In genomic region chr15:69576035-69576526, GRCh38 we compare ENCODE assay signal across 8 cellular contexts.
DNase-seq lines count a peak whose midpoint lies in the region; FAIRE-seq and TF ChIP-seq lines count a peak whose summit lies in the region.

No MANE protein-coding gene starts in this region.

- TF ChIP-seq EP300 in neural cell (conservative IDR thresholded peaks at IDR 0.05; ENCODE audit: poor library complexity, severe bottlenecking), result no peak

- H3K9me2 ChIP-seq in neural cell (ENCODE audit: insufficient read depth, low read length), result no peaks in the 10 kb centered on the region

- no peaks in the 10 kb centered on the region for H3F3A ChIP-seq in neural cell (ENCODE audit: insufficient read depth, low read length, poor library complexity, severe bottlenecking)

- no peaks in the 10 kb centered on the region for H3K27me3 ChIP-seq in neural cell (ENCODE audit: insufficient read depth, low read depth, low read length)

- CTCF ChIA-PET in AG04449 (lab: Yijun Ruan, JAX), result interaction anchor here (0.7 to 4.1 kb wide), 13 partner anchors 8 to 913 kb away, joined by 3 to 27 read pairs (median 3); partner anchors contain the start of gene TLE3

- no peak overlapping the region for H3K9ac ChIP-seq in neural cell (ENCODE audit: low read length)

- no peaks in the 10 kb centered on the region for H3K36me3 ChIP-seq in neural cell (ENCODE audit: insufficient read depth, low read length)

- H3K27ac ChIP-seq in neural cell (ENCODE audit: low read length), result no peak overlapping the region
- H3K27ac ChIP-seq in substantia nigra (ENCODE audit: low read depth, low read length, poor library complexity, severe bottlenecking), result no peak overlapping the region

- H3K4me2 ChIP-seq in neural cell (ENCODE audit: low read length), result no peak overlapping the region

- peak; percentile 69 for FAIRE-seq in GM18507 (lab: Jason Lieb, UNC)

- TF ChIP-seq CTCF in AG04449 (IDR thresholded peaks at IDR 0.05; ENCODE audit: insufficient read depth, low read length, missing control alignments) (peak; percentile 85), epithelial cell of proximal tubule (conservative IDR thresholded peaks at IDR 0.05; ENCODE audit: low read depth, low read length) (peak; percentile 90), neural cell (IDR thresholded peaks at IDR 0.05; ENCODE audit: poor library complexity, severe bottlenecking) (peak; percentile 68)

- no peak overlapping the region for H2AFZ ChIP-seq in neural cell (ENCODE audit: low read depth, low read length)

- no peaks in the 10 kb centered on the region for H3K9me3 ChIP-seq in neural cell (ENCODE audit: low read length)

- TF ChIP-seq RAD21 in neural cell (conservative IDR thresholded peaks at IDR 0.05), result peak; percentile 79

- no peaks in the 10 kb centered on the region for H3K79me2 ChIP-seq in neural cell (replicated peaks; ENCODE audit: insufficient read depth, low read length)

- DNase-seq in AG04449 (ENCODE audit: low read depth, low spot score) (no peak), GM18507 (ENCODE audit: extremely low spot score, insufficient read length, low read depth) (no peak), NOMO-1 treated with DMSO at 0.1 percent for 48 hours (lab: John Stamatoyannopoulos, UW; ENCODE audit: unreplicated experiment) (peak; percentile 50), epithelial cell of proximal tubule (ENCODE audit: low read depth) (no peak), substantia nigra (lab: John Stamatoyannopoulos, UW) (peak in 34 of 49 donors; percentile 9 to 73 (median 40)), NCI-H2107 treated with DMSO at 0.1 percent for 48 hours (lab: John Stamatoyannopoulos, UW; ENCODE audit: unreplicated experiment) (no peak)
- peak; percentile 73 for DNase-seq in activated CD8-positive, alpha-beta memory T cell treated with anti-CD3 and anti-CD28 coated beads, Interleukin-2, amount 50 U/mL, for 4 hours

- POLR2A ChIA-PET in AG04449 (lab: Yijun Ruan, JAX), result no interaction called here

- no peaks in the 10 kb centered on the region for H4K20me1 ChIP-seq in neural cell (ENCODE audit: insufficient read depth)

- H3K4me3 ChIP-seq in AG04449 (ENCODE audit: low read depth, low read length) (no peak overlapping the region), epithelial cell of proximal tubule (ENCODE audit: low read depth, low read length) (no peak overlapping the region), neural cell (ENCODE audit: low read length) (no peak overlapping the region)

TF ChIP-seq in neural cell, 6 proteins besides CTCF, POLR2A, EP300 and RAD21:
- TF ChIP-seq SMC3 (conservative IDR thresholded peaks at IDR 0.05; ENCODE audit: poor library complexity), result peak; percentile 82
- TF ChIP-seq REST (IDR thresholded peaks at IDR 0.05; ENCODE audit: borderline replicate concordance), result no peak

Comparison
In these comparisons a context has a peak if more than half of its experiments do, and no peak if none do; other contexts are left out.
1. DNase-seq: peak in NOMO-1 treated with DMSO at 0.1 percent for 48 hours (single experiment), activated CD8-positive, alpha-beta memory T cell treated with anti-CD3 and anti-CD28 coated beads, Interleukin-2, amount 50 U/mL, for 4 hours (single experiment) and substantia nigra (34 of 49); none in AG04449 (single experiment), GM18507 (single experiment), epithelial cell of proximal tubule (single experiment) and NCI-H2107 treated with DMSO at 0.1 percent for 48 hours (single experiment).
2. Peak in every context shown above with its lines, with median percentiles within 50 percentile points of each other: CTCF ChIP-seq.